In the genomic region with DNA sequence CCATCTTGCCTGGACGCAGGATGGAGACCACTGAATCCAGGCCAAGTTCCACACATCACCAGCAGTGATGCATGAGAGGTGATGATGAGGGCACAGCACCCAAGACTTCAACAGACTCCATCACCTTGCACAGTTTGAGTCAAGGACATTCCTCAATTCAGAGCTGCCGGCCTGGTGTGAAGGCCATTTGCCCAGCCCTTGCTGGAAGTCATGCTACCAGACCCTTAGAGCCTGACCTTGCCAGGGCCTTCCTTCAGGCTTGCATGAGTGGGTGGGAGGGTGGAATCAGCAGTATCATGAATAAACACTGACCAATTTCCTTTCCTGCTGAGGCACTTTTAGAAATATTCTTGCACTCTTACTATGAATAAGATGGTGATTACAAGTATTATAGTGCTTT, we compare ENCODE assay signal across 14 cellular contexts.
"Had no signal": no experiment of that assay in that cellular context is flagged by ENCODE, and none has a peak within 500 bp of the region (broad histone marks: within the 10 kb centered on the region; RNA-seq: fewer than 3 reads in every experiment).

No MANE protein-coding gene starts in this region.

- H3K9me3 ChIP-seq: colonic mucosa had no signal

- H3K27ac Mint-ChIP-seq: endodermal cell, immature natural killer cell had no signal

- H3K4me3 Mint-ChIP-seq: endodermal cell; immature natural killer cell; naive thymus-derived CD8-positive, alpha-beta T cell had no signal

- H3K27ac ChIP-seq: colonic mucosa, gastroesophageal sphincter, right atrium auricular region had no signal

- H3K4me1 ChIP-seq: colonic mucosa, gastroesophageal sphincter had no signal

- DNase-seq: colonic mucosa; dermis blood vessel endothelial cell; endodermal cell; glutamatergic neuron; immature natural killer cell; kidney; left colon; naive thymus-derived CD8-positive, alpha-beta T cell; stimulated activated CD4-positive, alpha-beta T cell treated with anti-CD3 and anti-CD28 coated beads, Interleukin-2, amount 100 ng/mL, for 48 hours; stimulated activated naive CD4-positive, alpha-beta T cell treated with Interleukin-2 at 50 U/mL for 16 hours; trophoblast cell had no signal

- H3K4me3 ChIP-seq: colonic mucosa, gastroesophageal sphincter, right atrium auricular region, smooth muscle cell had no signal

- H3K4me1 Mint-ChIP-seq: immature natural killer cell; naive thymus-derived CD8-positive, alpha-beta T cell had no signal

- H3K27me3 ChIP-seq: colonic mucosa, right atrium auricular region had no signal

- H3K36me3 ChIP-seq: colonic mucosa, gastroesophageal sphincter, right atrium auricular region had no signal
